Comparison of ENCODE assay signal across 1 cellular context in genomic region chr6:50791900-50792508, GRCh38.
TF ChIP-seq lines count a peak whose summit lies in the region.

No MANE protein-coding gene starts in this region.

TF ChIP-seq in endothelial cell of umbilical vein, 7 proteins besides CTCF, POLR2A, EP300 and RAD21:
- TF ChIP-seq FOS (IDR thresholded peaks at IDR 0.05; ENCODE audit: borderline replicate concordance, insufficient read depth, low read length) (no peak), POLR2AphosphoS5 (IDR thresholded peaks at IDR 0.05; ENCODE audit: insufficient read depth, low read depth, low read length) (no peak), EZH2 (IDR thresholded peaks at IDR 0.05; ENCODE audit: borderline replicate concordance, low read depth, low read length, severe bottlenecking) (no peak), GATA2 (IDR thresholded peaks at IDR 0.05; ENCODE audit: insufficient read depth, insufficient read length, low read depth, low read length) (no peak)
